Comparison of ENCODE assay signal across 10 cellular contexts in genomic region chr2:47307066-47307465, GRCh38.
DNase-seq lines count a peak whose midpoint lies in the region; ATAC-seq lines count a peak whose summit lies in the region.
"Had no signal": no experiment of that assay in that cellular context is flagged by ENCODE, and none has a peak within 500 bp of the region (broad histone marks: within the 10 kb centered on the region; RNA-seq: fewer than 3 reads in every experiment).

No MANE protein-coding gene starts in this region.

- intact Hi-C loops in left colon (cut with DNase I, micrococcal nuclease): no loop called here
- intact Hi-C loops in left ventricle myocardium superior (cut with micrococcal nuclease): no loop called here

- ATAC-seq in left colon (no peak), left ventricle myocardium superior (no peak)
- ATAC-seq: activated T-helper 17 cell treated with anti-CD3 and anti-CD28 coated beads, Interleukin-2, amount 50 U/mL, for 72 hours had no signal

- no peak overlapping the region for H3K4me2 ChIP-seq in GM23248 (ENCODE audit: unreplicated experiment)

- H3F3A ChIP-seq in GM23248 (ENCODE audit: insufficient read depth): no peaks in the 10 kb centered on the region

- H2AFZ ChIP-seq in GM23248: no peak overlapping the region

- no peaks in the 10 kb centered on the region for H3K27me3 ChIP-seq in GM23248 (replicated peaks; ENCODE audit: insufficient read depth)

- H3K4me3 ChIP-seq in GM23248: no peak overlapping the region
- H3K4me3 ChIP-seq: prostate gland had no signal

- H3K9me2 ChIP-seq in GM23248 (ENCODE audit: insufficient read depth): no peaks in the 10 kb centered on the region

- DNase-seq in GM23248 (peak; percentile 29), NCI-H2081 (lab: John Stamatoyannopoulos, UW) (peak; percentile 33 to 63), amniotic epithelial cell (ENCODE audit: low read depth) (peak; percentile 27), renal cortical epithelial cell (ENCODE audit: low read depth) (peak; percentile 59), GM19238 (ENCODE audit: insufficient read length, low spot score) (no peak), left colon (no peak), left ventricle myocardium superior (no peak)
- DNase-seq: activated CD4-positive, alpha-beta T cell treated with anti-CD3 and anti-CD28 coated beads, Interleukin-2, amount 10 ng/mL, durations not matched to agents 24 days and 14 days had no signal

- no peak overlapping the region for H3K9ac ChIP-seq in GM23248

- no peaks in the 10 kb centered on the region for H3K9me3 ChIP-seq in GM23248 (ENCODE audit: low read depth)
- H3K9me3 ChIP-seq: prostate gland had no signal

- no peaks in the 10 kb centered on the region for H3K36me3 ChIP-seq in GM23248 (ENCODE audit: low read depth)
- H3K36me3 ChIP-seq: prostate gland had no signal

- peaks cover 4% of the 10 kb centered on the region for H3K4me1 ChIP-seq in GM23248 (ENCODE audit: insufficient read depth)
- H3K4me1 ChIP-seq: prostate gland had no signal

- H3K79me2 ChIP-seq in GM23248 (ENCODE audit: insufficient read depth): no peaks in the 10 kb centered on the region

- in situ Hi-C loops in GM23248 (cut with MboI): loop anchor here (25.0 kb wide), 1 partner anchor 670 kb away; no protein-coding TSS in a partner anchor

- no peaks in the 10 kb centered on the region for H4K20me1 ChIP-seq in GM23248 (ENCODE audit: insufficient read depth)

- H3K27ac ChIP-seq in GM23248: no peak overlapping the region
- H3K27ac ChIP-seq: prostate gland had no signal

Comparison
In these comparisons a context has a peak if more than half of its experiments do, and no peak if none do; other contexts are left out.
1. DNase-seq: peak in GM23248 (single experiment), NCI-H2081 (2 of 2), amniotic epithelial cell (single experiment) and renal cortical epithelial cell (single experiment); none in GM19238 (single experiment), left colon (0 of 2) and left ventricle myocardium superior (single experiment).